27 cellular contexts compared by ENCODE assay signal in genomic region chr17:72804949-72805348, GRCh38.
"Had no signal": no experiment of that assay in that cellular context is flagged by ENCODE, and none has a peak within 500 bp of the region (broad histone marks: within the 10 kb centered on the region; RNA-seq: fewer than 3 reads in every experiment).

No MANE protein-coding gene starts in this region.

- H3K79me2 ChIP-seq: parathyroid adenoma had no signal

- DNase-seq: hippocampal formation; immature natural killer cell; kidney; left colon; left lung; lower lobe of right lung; mammary epithelial cell; mesenchymal stem cell; natural killer cell; occipital lobe; right lobe of liver; stimulated activated CD4-positive, alpha-beta T cell treated with anti-CD3 and anti-CD28 coated beads, Interleukin-1b, Interleukin-23, amount 100 ng/mL, for 48 hours; stimulated activated CD4-positive, alpha-beta T cell treated with anti-CD3 and anti-CD28 coated beads, Interleukin-4, amount 100 ng/mL, for 1 hour; stimulated activated naive B cell treated with anti-CD40 and anti-IgM and Interleukin-4, amounts not matched to agents 10 μg/mL and 1 μg/mL and 100 μg/mL, for 72 hours; stimulated activated naive CD8-positive, alpha-beta T cell treated with anti-CD3 and anti-CD28 coated beads, Interleukin-15, Interleukin-2, amounts not matched to agents 100 U/mL and 50 U/mL, for 24 hours; stomach; testis; thyroid gland; transverse colon; upper lobe of left lung had no signal

- H2AFZ ChIP-seq: neural progenitor cell, parathyroid adenoma had no signal

- H3K4me3 Mint-ChIP-seq: immature natural killer cell; natural killer cell; nephron progenitor cell; neural progenitor cell; stimulated activated naive B cell treated with anti-CD40 and anti-IgM and Interleukin-4, amounts not matched to agents 10 μg/mL and 1 μg/mL and 100 μg/mL, for 72 hours had no signal

- H3K27ac ChIP-seq: left lung, lower lobe of right lung, neural progenitor cell, neutrophil, parathyroid adenoma, right atrium auricular region, right lobe of liver, stomach, testis, thyroid gland, transverse colon, upper lobe of left lung, vagina had no signal

- H3K36me3 ChIP-seq: lower lobe of right lung, neural progenitor cell, right atrium auricular region, right lobe of liver, thyroid gland, transverse colon, upper lobe of left lung, vagina had no signal

- H3K4me2 ChIP-seq: neural progenitor cell, smooth muscle cell had no signal

- H3K4me1 Mint-ChIP-seq: immature natural killer cell; natural killer cell; neural progenitor cell; stimulated activated naive B cell treated with anti-CD40 and anti-IgM and Interleukin-4, amounts not matched to agents 10 μg/mL and 1 μg/mL and 100 μg/mL, for 72 hours had no signal

- H3K9ac ChIP-seq: neural progenitor cell, parathyroid adenoma had no signal

- H3K9me3 ChIP-seq: neutrophil, right lobe of liver, testis, thyroid gland had no signal

- H3K4me3 ChIP-seq: left lung, lower lobe of right lung, neural progenitor cell, right atrium auricular region, right lobe of liver, smooth muscle cell, stomach, testis, thyroid gland, transverse colon, upper lobe of left lung, vagina had no signal

- H3K27me3 Mint-ChIP-seq: stimulated activated naive B cell treated with anti-CD40 and anti-IgM and Interleukin-4, amounts not matched to agents 10 μg/mL and 1 μg/mL and 100 μg/mL, for 72 hours had no signal

- H3K4me1 ChIP-seq: left lung, lower lobe of right lung, neural progenitor cell, parathyroid adenoma, right atrium auricular region, right lobe of liver, stomach, testis, thyroid gland, transverse colon, upper lobe of left lung, vagina had no signal

- H3K27ac Mint-ChIP-seq: immature natural killer cell; natural killer cell; neural progenitor cell; stimulated activated naive B cell treated with anti-CD40 and anti-IgM and Interleukin-4, amounts not matched to agents 10 μg/mL and 1 μg/mL and 100 μg/mL, for 72 hours had no signal

- ATAC-seq: left colon; left lung; lower lobe of right lung; natural killer cell; right lobe of liver; stimulated activated naive B cell treated with anti-CD40 and anti-IgM and Interleukin-4, amounts not matched to agents 10 μg/mL and 1 μg/mL and 100 μg/mL, for 72 hours; stimulated activated naive CD8-positive, alpha-beta T cell treated with anti-CD3 and anti-CD28 coated beads, Interleukin-15, Interleukin-2, amounts not matched to agents 100 U/mL and 50 U/mL, for 24 hours had no signal

- H3K27me3 ChIP-seq: left lung, neural progenitor cell, neutrophil, right atrium auricular region, right lobe of liver, stomach, testis, thyroid gland, transverse colon, upper lobe of left lung, vagina had no signal
